Comparison of ENCODE assay signal across 8 cellular contexts in the genomic region with DNA sequence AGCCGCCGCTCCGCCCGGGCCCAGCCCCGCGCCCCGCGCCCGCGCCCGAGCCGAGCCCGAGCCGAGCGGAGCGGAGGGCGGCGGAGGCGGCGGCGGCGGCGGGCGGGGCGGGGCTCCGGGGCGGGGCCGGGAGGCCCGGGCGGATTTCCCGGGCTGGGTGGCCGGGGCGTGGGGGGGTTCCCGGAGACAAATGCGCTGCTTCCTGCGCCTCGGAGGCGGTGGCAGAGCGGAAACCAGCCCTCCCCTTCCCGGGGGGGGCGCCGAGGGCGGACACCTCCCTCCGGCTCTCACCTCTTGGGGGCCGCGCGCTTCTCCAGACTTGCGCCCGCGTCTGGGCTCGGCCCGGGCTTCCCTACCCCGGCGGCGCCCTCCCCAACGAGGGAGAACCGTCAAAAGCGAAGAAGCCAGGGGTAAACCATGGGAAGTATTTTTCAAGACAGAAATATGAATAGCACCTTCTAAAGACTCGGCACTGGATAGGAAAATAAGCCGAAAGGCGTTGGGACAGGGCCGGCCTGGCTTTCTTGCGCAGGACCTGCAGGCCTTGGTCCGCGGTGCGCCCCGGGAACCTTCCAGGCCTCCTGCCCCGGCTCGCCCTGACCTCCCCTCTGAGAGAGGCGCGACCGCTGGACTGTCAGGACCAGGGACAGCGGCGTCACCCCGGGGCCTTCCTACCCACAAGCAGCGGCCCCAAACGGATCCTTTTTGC. TPM values are rescaled to one million over a fixed set of nuclear protein-coding genes. Genes with fewer than 3 reads are reported as not detected.
A peak's percentile ranks its signal among the peaks of the same experiment; 100 is the strongest.
DNase-seq lines count a peak whose midpoint lies in the region; TF ChIP-seq lines count a peak whose summit lies in the region.

Gene MAPK11 (minus strand): TSS at position 79 of the 709 bp plus-strand sequence. CDS start 88 bp downstream, outside the sequence.

- no peaks in the 10 kb centered on the region for H3K9me3 Mint-ChIP-seq in endothelial cell (ENCODE audit: unreplicated experiment)

- DNase-seq in SIG-M5 treated with dmso at 0.1 percent for 504 hours (lab: John Stamatoyannopoulos, UW; ENCODE audit: unreplicated experiment) (peak; percentile 36), SIG-M5 (lab: John Stamatoyannopoulos, UW) (no peak), NCI-H460 (ENCODE audit: extremely low read depth, low read depth) (peak; percentile 40), endothelial cell (ENCODE audit: low spot score) (peak; percentile 81), mucosa of gallbladder (ENCODE audit: low spot score) (peak; percentile 70), NCI-H1105 treated with DMSO at 0.1 percent for 48 hours (lab: John Stamatoyannopoulos, UW) (no peak)
- peak; percentile 84 for DNase-seq in activated CD8-positive, alpha-beta memory T cell treated with anti-CD3 and anti-CD28 coated beads, Interleukin-2, amount 50 U/mL, for 48 hours
- DNase-seq in stimulated activated CD8-positive, alpha-beta memory T cell treated with anti-CD3 and anti-CD28 coated beads, Interleukin-4, amount 100 ng/mL, for 48 hours: peak; percentile 83

- H3K4me1 Mint-ChIP-seq in endothelial cell (ENCODE audit: unreplicated experiment): no peaks in the 10 kb centered on the region

- H3K27ac Mint-ChIP-seq in endothelial cell (ENCODE audit: unreplicated experiment): peak within 1 kb of the TSS; percentile 64

- no peak for TF ChIP-seq CTCF in endothelial cell (IDR thresholded peaks at IDR 0.05; ENCODE audit: unreplicated experiment)

- H3K4me3 Mint-ChIP-seq in endothelial cell (ENCODE audit: unreplicated experiment): peak within 1 kb of the TSS; percentile 83

- H3K36me3 Mint-ChIP-seq in endothelial cell (ENCODE audit: low read depth, unreplicated experiment): no peaks in the 10 kb centered on the region

- peaks cover 3% of the 10 kb centered on the region for H3K27me3 Mint-ChIP-seq in endothelial cell (ENCODE audit: unreplicated experiment)

RNA-seq across cellular contexts. Expression of gene MAPK11, which starts in this region (rescaled TPM):
- total RNA-seq in NCI-H460 (2014; rRNA removed; shearing (Covaris generic)): 1.3 and 1.8 TPM in 2 replicates
- polyA plus RNA-seq in NCI-H460 (2014; cell fraction: nucleus; rRNA removed): 21.3 and 25.2 TPM in 2 replicates
- total RNA-seq in endothelial cell (ENCODE audit: unreplicated experiment) (62.4 TPM), mucosa of gallbladder (16.7 TPM)

Comparison
In these comparisons a context has a peak if more than half of its experiments do, and no peak if none do; other contexts are left out.
1. DNase-seq: peak in SIG-M5 treated with dmso at 0.1 percent for 504 hours (single experiment), NCI-H460 (single experiment), activated CD8-positive, alpha-beta memory T cell treated with anti-CD3 and anti-CD28 coated beads, Interleukin-2, amount 50 U/mL, for 48 hours (single experiment), endothelial cell (single experiment), mucosa of gallbladder (single experiment) and stimulated activated CD8-positive, alpha-beta memory T cell treated with anti-CD3 and anti-CD28 coated beads, Interleukin-4, amount 100 ng/mL, for 48 hours (single experiment); none in SIG-M5 (single experiment) and NCI-H1105 treated with DMSO at 0.1 percent for 48 hours (single experiment).